14 cellular contexts compared by ENCODE assay signal in the genomic region with DNA sequence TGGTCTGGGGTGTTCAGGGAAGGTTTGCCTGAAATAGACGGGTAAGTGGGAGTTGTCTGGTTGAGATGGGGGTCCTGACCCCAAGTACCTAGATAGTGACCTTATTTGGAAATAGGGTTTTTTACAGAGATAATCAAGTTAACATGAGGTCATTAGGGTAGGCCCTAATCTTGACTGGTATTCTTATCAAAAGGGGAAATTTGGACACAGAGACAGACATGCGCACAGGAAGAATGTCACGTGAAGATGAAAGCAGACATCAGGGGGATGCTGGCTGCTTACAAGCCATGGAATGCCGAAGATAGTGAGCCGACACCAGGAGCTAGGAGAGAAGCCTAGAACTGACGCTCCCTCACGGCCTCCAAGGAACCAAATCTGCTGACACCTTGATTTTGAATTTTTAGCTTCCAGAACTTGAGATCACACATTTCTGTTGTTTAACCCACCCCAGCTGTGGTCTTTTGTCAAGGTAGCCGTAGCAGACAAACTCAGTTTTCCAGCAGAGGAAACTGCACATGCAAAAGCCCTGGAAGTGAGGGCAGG. TPM values are rescaled to one million over a fixed set of nuclear protein-coding genes. Genes with fewer than 3 reads are reported as not detected.
DNase-seq lines count a peak whose midpoint lies in the region; ATAC-seq and TF ChIP-seq lines count a peak whose summit lies in the region.
"Had no signal": no experiment of that assay in that cellular context is flagged by ENCODE, and none has a peak within 500 bp of the region (broad histone marks: within the 10 kb centered on the region; RNA-seq: fewer than 3 reads in every experiment).

No MANE protein-coding gene starts in this region.

- no peaks in the 10 kb centered on the region for H3K36me3 Mint-ChIP-seq in MCF 10A (ENCODE audit: insufficient read depth, unreplicated experiment)
- H3K36me3 Mint-ChIP-seq in naive thymus-derived CD4-positive, alpha-beta T cell: no peaks in the 10 kb centered on the region

- no peak for ATAC-seq in stimulated activated naive CD8-positive, alpha-beta T cell treated with anti-CD3 and anti-CD28 coated beads, Interleukin-15, Interleukin-2, amounts not matched to agents 100 U/mL and 50 U/mL, for 24 hours
- no peak for ATAC-seq in stimulated activated naive CD8-positive, alpha-beta T cell treated with anti-CD3 and anti-CD28 coated beads, Interleukin-15, amount 100 ng/mL, for 72 hours
- peak; percentile 59 for ATAC-seq in naive thymus-derived CD4-positive, alpha-beta T cell
- no peak for ATAC-seq in GM19324 (IDR thresholded peaks at IDR 0.05; ENCODE audit: low FRiP score, unreplicated experiment)

- peak; percentile 1 for DNase-seq in stimulated activated naive CD8-positive, alpha-beta T cell treated with anti-CD3 and anti-CD28 coated beads, Interleukin-15, Interleukin-2, amounts not matched to agents 100 U/mL and 50 U/mL, for 24 hours
- DNase-seq in stimulated activated naive CD8-positive, alpha-beta T cell treated with anti-CD3 and anti-CD28 coated beads, Interleukin-15, amount 100 ng/mL, for 72 hours: no peak
- no peak for DNase-seq in MCF 10A (ENCODE audit: unreplicated experiment)
- no peak for DNase-seq in naive thymus-derived CD4-positive, alpha-beta T cell
- no peak for DNase-seq in NK-92 treated with Interleukin-12 subunit alpha and Interleukin-12 subunit beta, amount 100 ng/mL, for 24 hours (lab: John Stamatoyannopoulos, UW)
- no peak for DNase-seq in hippocampal formation (lab: John Stamatoyannopoulos, UW)
- no peak for DNase-seq in SHP77 (lab: John Stamatoyannopoulos, UW)
- DNase-seq: activated CD4-positive, alpha-beta T cell treated with anti-CD3 and anti-CD28 coated beads for 1 hour; NCI-H1694 treated with DMSO at 0.1 percent for 48 hours; NCI-H510A treated with DMSO at 0.1 percent for 48 hours; thyroid gland had no signal

- no TSS peak for BruUV-seq in MCF 10A (replicated peaks; lab: Mats Ljungman, UMichigan)

- H3K9me3 Mint-ChIP-seq in stimulated activated naive CD8-positive, alpha-beta T cell treated with anti-CD3 and anti-CD28 coated beads, Interleukin-15, amount 100 ng/mL, for 72 hours: no peaks in the 10 kb centered on the region
- no peaks in the 10 kb centered on the region for H3K9me3 Mint-ChIP-seq in MCF 10A (ENCODE audit: unreplicated experiment)
- H3K9me3 Mint-ChIP-seq in naive thymus-derived CD4-positive, alpha-beta T cell: no peaks in the 10 kb centered on the region

- H3K27me3 Mint-ChIP-seq in stimulated activated naive CD8-positive, alpha-beta T cell treated with anti-CD3 and anti-CD28 coated beads, Interleukin-15, amount 100 ng/mL, for 72 hours: no peaks in the 10 kb centered on the region
- H3K27me3 Mint-ChIP-seq in MCF 10A (ENCODE audit: insufficient read depth, unreplicated experiment): no peaks in the 10 kb centered on the region
- no peaks in the 10 kb centered on the region for H3K27me3 Mint-ChIP-seq in naive thymus-derived CD4-positive, alpha-beta T cell

- CTCF ChIA-PET in MCF 10A (lab: Yijun Ruan, JAX): interaction anchor here (0.7 to 6.3 kb wide), 4 partner anchors 15 to 579 kb away, joined by 3 to 57 read pairs (median 3); a partner anchor contains a TSS
- CTCF ChIA-PET in naive thymus-derived CD4-positive, alpha-beta T cell (lab: Charles Lee): interaction anchor here (0.6 kb wide), 1 partner anchor 163 kb away, joined by 3 read pairs; no protein-coding TSS in a partner anchor

- no peaks in the 10 kb centered on the region for H3K4me1 ChIP-seq in naive thymus-derived CD4-positive, alpha-beta T cell (ENCODE audit: control insufficient read depth in 2 of 2, insufficient read depth in 2 of 2, low read length in 2 of 2)
- H3K4me1 ChIP-seq: prostate gland had no signal

- H3K36me3 ChIP-seq in naive thymus-derived CD4-positive, alpha-beta T cell (ENCODE audit: control insufficient read depth in 2 of 3, insufficient read depth in 3 of 3, low read length in 3 of 3): no peaks in the 10 kb centered on the region
- H3K36me3 ChIP-seq: adrenal gland, prostate gland, thyroid gland had no signal

- H3K27ac Mint-ChIP-seq in stimulated activated naive CD8-positive, alpha-beta T cell treated with anti-CD3 and anti-CD28 coated beads, Interleukin-15, amount 100 ng/mL, for 72 hours: no peak overlapping the region
- H3K27ac Mint-ChIP-seq in MCF 10A (ENCODE audit: low read depth, unreplicated experiment): peak overlapping the region; percentile 89
- peak overlapping the region in 2 of 9 donors; percentile 25 to 42 for H3K27ac Mint-ChIP-seq in naive thymus-derived CD4-positive, alpha-beta T cell

- POLR2A ChIA-PET in MCF 10A (lab: Yijun Ruan, JAX): interaction anchor here (6.1 kb wide), 1 partner anchor 14 kb away, joined by 137 read pairs; a partner anchor contains a TSS
- POLR2A ChIA-PET in naive thymus-derived CD4-positive, alpha-beta T cell (lab: Charles Lee): no interaction called here

- no peak for TF ChIP-seq CTCF in MCF 10A (IDR thresholded peaks at IDR 0.05; ENCODE audit: unreplicated experiment)

- H3K9me3 ChIP-seq in naive thymus-derived CD4-positive, alpha-beta T cell (ENCODE audit: control insufficient read depth in 2 of 3, low read length in 3 of 3): no peaks in the 10 kb centered on the region
- H3K9me3 ChIP-seq: adrenal gland, prostate gland, thyroid gland had no signal

- intact Hi-C loops in MCF 10A (cut with micrococcal nuclease): no loop called here
- intact Hi-C loops in naive thymus-derived CD4-positive, alpha-beta T cell (cut with micrococcal nuclease): loop anchor here in 1 of 2 donors (1.0 kb wide), 1 partner anchor 8 kb away; no protein-coding TSS in a partner anchor

- peaks cover 57% of the 10 kb centered on the region for H3K4me1 Mint-ChIP-seq in stimulated activated naive CD8-positive, alpha-beta T cell treated with anti-CD3 and anti-CD28 coated beads, Interleukin-15, amount 100 ng/mL, for 72 hours
- peaks cover 25% of the 10 kb centered on the region for H3K4me1 Mint-ChIP-seq in MCF 10A (ENCODE audit: insufficient read depth, unreplicated experiment)
- H3K4me1 Mint-ChIP-seq in naive thymus-derived CD4-positive, alpha-beta T cell: peaks cover 0 to 52% (median 0%) of the 10 kb centered on the region in 7 donors

- no peak overlapping the region for H3K4me3 ChIP-seq in naive thymus-derived CD4-positive, alpha-beta T cell (ENCODE audit: low read length)
- H3K4me3 ChIP-seq: adrenal gland, prostate gland, thyroid gland had no signal

- no peak overlapping the region for H3K27ac ChIP-seq in naive thymus-derived CD4-positive, alpha-beta T cell (ENCODE audit: low read depth, low read length)

- no peaks in the 10 kb centered on the region for H3K27me3 ChIP-seq in naive thymus-derived CD4-positive, alpha-beta T cell (ENCODE audit: control insufficient read depth in 2 of 2, insufficient read depth in 2 of 2, low read length in 2 of 2)
- H3K27me3 ChIP-seq: adrenal gland, thyroid gland had no signal

- no peak overlapping the region for H3K4me3 Mint-ChIP-seq in stimulated activated naive CD8-positive, alpha-beta T cell treated with anti-CD3 and anti-CD28 coated beads, Interleukin-15, amount 100 ng/mL, for 72 hours
- H3K4me3 Mint-ChIP-seq in MCF 10A (ENCODE audit: unreplicated experiment): no peak overlapping the region
- no peak overlapping the region for H3K4me3 Mint-ChIP-seq in naive thymus-derived CD4-positive, alpha-beta T cell

RNA-seq across cellular contexts. Expression of a gene that starts 17.1 kb away (rescaled TPM):
- total RNA-seq in MCF 10A (2022): 16.8 and 27.9 TPM in 2 replicates
- 100 to 1,000 TPM in 2 of 5 experiments, 10 to 100 TPM in 1, 1 to 10 TPM in 2; 3.9 to 383 (median 71.2) TPM for total RNA-seq in naive thymus-derived CD4-positive, alpha-beta T cell
- polyA plus RNA-seq in naive thymus-derived CD4-positive, alpha-beta T cell: 1 to 10 TPM in 1 of 2 donors, under 1 TPM in 1; 0.82 to 3.1 TPM
